In the genomic region with DNA sequence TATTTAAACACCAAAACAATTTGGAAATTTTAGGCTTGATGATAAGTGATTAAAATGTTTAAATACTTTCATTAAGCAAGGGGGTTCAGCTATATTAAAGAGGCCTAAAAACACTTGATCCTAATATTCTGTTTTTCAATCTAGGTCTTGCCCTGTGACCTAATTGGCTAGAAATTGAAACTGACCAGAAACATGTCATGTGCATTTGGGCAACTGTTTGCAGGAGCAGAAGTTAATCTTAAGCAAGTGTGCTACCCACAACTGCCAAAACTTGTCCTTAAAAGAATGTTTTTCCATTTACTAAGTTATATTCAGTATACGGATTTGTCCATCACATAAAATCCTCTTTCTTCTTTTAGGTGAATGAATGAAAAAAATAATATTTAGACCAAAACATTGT, we compare ENCODE assay signal across 37 cellular contexts.
"Had no signal": no experiment of that assay in that cellular context is flagged by ENCODE, and none has a peak within 500 bp of the region (broad histone marks: within the 10 kb centered on the region; RNA-seq: fewer than 3 reads in every experiment).

No MANE protein-coding gene starts in this region.

- H3K4me1 ChIP-seq: ascending aorta had no signal

- ATAC-seq: activated CD8-positive, alpha-beta T cell treated with anti-CD3 and anti-CD28 coated beads for 36 hours; activated naive CD8-positive, alpha-beta T cell treated with anti-CD3 and anti-CD28 coated beads, Interleukin-2, amount 50 U/mL, for 24 hours had no signal

- H3K4me3 ChIP-seq: ascending aorta, cardiac muscle cell had no signal

- H3K27me3 Mint-ChIP-seq: activated B cell treated with CpG ODN at 0.5 μM for 24 hours; activated CD4-positive, alpha-beta memory T cell treated with anti-CD3 and anti-CD28 coated beads for 36 hours; activated CD4-positive, alpha-beta T cell treated with anti-CD3 and anti-CD28 coated beads, Interleukin-2, amount 10 ng/mL, durations not matched to agents 24 days and 14 days; activated CD8-positive, alpha-beta T cell treated with anti-CD3 and anti-CD28 coated beads for 36 hours; activated naive CD4-positive, alpha-beta T cell treated with anti-CD3 and anti-CD28 coated beads, Interleukin-2, amount 10 ng/mL, durations not matched to agents 7 days and 5 days; activated naive CD4-positive, alpha-beta T cell treated with anti-CD3 and anti-CD28 coated beads, Interleukin-2, amount 50 U/mL, for 24 hours; activated naive CD8-positive, alpha-beta T cell; activated naive CD8-positive, alpha-beta T cell treated with anti-CD3 and anti-CD28 coated beads, Interleukin-2, amount 10 ng/mL, durations not matched to agents 7 days and 5 days; activated naive CD8-positive, alpha-beta T cell treated with anti-CD3 and anti-CD28 coated beads, Interleukin-2, amount 50 U/mL, for 24 hours; brain; central memory CD8-positive, alpha-beta T cell had no signal

- H3K36me3 ChIP-seq: ascending aorta, cardiac muscle cell had no signal

- H3K9me3 ChIP-seq: ascending aorta had no signal

- H3K4me3 Mint-ChIP-seq: activated B cell treated with CpG ODN at 0.5 μM for 24 hours; activated CD4-positive, alpha-beta memory T cell treated with anti-CD3 and anti-CD28 coated beads for 36 hours; activated CD4-positive, alpha-beta T cell treated with anti-CD3 and anti-CD28 coated beads, Interleukin-2, amount 10 ng/mL, durations not matched to agents 24 days and 14 days; activated CD8-positive, alpha-beta T cell treated with anti-CD3 and anti-CD28 coated beads for 36 hours; activated naive CD4-positive, alpha-beta T cell treated with anti-CD3 and anti-CD28 coated beads, Interleukin-2, amount 10 ng/mL, durations not matched to agents 7 days and 5 days; activated naive CD4-positive, alpha-beta T cell treated with anti-CD3 and anti-CD28 coated beads, Interleukin-2, amount 50 U/mL, for 24 hours; activated naive CD8-positive, alpha-beta T cell; activated naive CD8-positive, alpha-beta T cell treated with anti-CD3 and anti-CD28 coated beads, Interleukin-2, amount 10 ng/mL, durations not matched to agents 7 days and 5 days; activated naive CD8-positive, alpha-beta T cell treated with anti-CD3 and anti-CD28 coated beads, Interleukin-2, amount 50 U/mL, for 24 hours; brain; central memory CD8-positive, alpha-beta T cell; T-helper 1 cell treated with Interleukin-12 subunit alpha and Interleukin-12 subunit beta and Interleukin-4 antibody, amounts not matched to agents 30 μg/mL and 1 μg/mL, for 36 hours; T-helper 2 cell treated with Interferon-gamma antibody and Interleukin-4, amounts not matched to agents 5 μg/mL and 100 μg/mL, for 36 hours had no signal

- H3K27ac ChIP-seq: ascending aorta, cardiac muscle cell, VCaP had no signal

- H3K36me3 Mint-ChIP-seq: activated CD4-positive, alpha-beta memory T cell treated with anti-CD3 and anti-CD28 coated beads for 36 hours; activated naive CD4-positive, alpha-beta T cell treated with anti-CD3 and anti-CD28 coated beads, Interleukin-2, amount 10 ng/mL, durations not matched to agents 7 days and 5 days; activated naive CD4-positive, alpha-beta T cell treated with anti-CD3 and anti-CD28 coated beads, Interleukin-2, amount 50 U/mL, for 24 hours; activated naive CD8-positive, alpha-beta T cell; activated naive CD8-positive, alpha-beta T cell treated with anti-CD3 and anti-CD28 coated beads, Interleukin-2, amount 10 ng/mL, durations not matched to agents 7 days and 5 days; brain had no signal

- FAIRE-seq: bronchial epithelial cell, TTC549 had no signal

- DNase-seq: activated B cell treated with CpG ODN at 0.5 μM for 24 hours; activated CD4-positive, alpha-beta memory T cell treated with anti-CD3 and anti-CD28 coated beads for 36 hours; activated CD4-positive, alpha-beta T cell treated with anti-CD3 and anti-CD28 coated beads for 4 hours; activated CD4-positive, alpha-beta T cell treated with anti-CD3 and anti-CD28 coated beads, Interleukin-2, amount 10 ng/mL, durations not matched to agents 24 days and 14 days; activated CD4-positive, alpha-beta T cell treated with anti-CD3 and anti-CD28 coated beads, Interleukin-2, amount 50 U/mL, for 1 hour; activated CD4-positive, alpha-beta T cell treated with anti-CD3 and anti-CD28 coated beads, Interleukin-2, amount 50 U/mL, for 4 hours; activated CD4-positive, CD25-positive, alpha-beta regulatory T cell treated with anti-CD3 and anti-CD28 coated beads, Interleukin-2, amount 50 U/mL, for 72 hours; activated CD8-positive, alpha-beta memory T cell treated with anti-CD3 and anti-CD28 coated beads, Interleukin-2, amount 50 U/mL, for 4 hours; activated CD8-positive, alpha-beta T cell treated with anti-CD3 and anti-CD28 coated beads for 36 hours; activated effector memory CD4-positive, alpha-beta T cell treated with Interleukin-2 at 50 U/mL for 16 hours; activated gamma-delta T cell; activated naive CD4-positive, alpha-beta T cell treated with anti-CD3 and anti-CD28 coated beads, Interleukin-2, amount 10 ng/mL, durations not matched to agents 7 days and 5 days; activated naive CD4-positive, alpha-beta T cell treated with Interleukin-2 at 50 U/mL for 16 hours; activated naive CD8-positive, alpha-beta T cell treated with anti-CD3 and anti-CD28 coated beads, Interleukin-2, amount 10 ng/mL, durations not matched to agents 7 days and 5 days; activated naive CD8-positive, alpha-beta T cell treated with anti-CD3 and anti-CD28 coated beads, Interleukin-2, amount 50 U/mL, for 24 hours; activated T-cell treated with anti-CD3 and anti-CD28 coated beads for 4 hours; activated T-cell treated with anti-CD3 and anti-CD28 coated beads, Interleukin-2, amount 50 U/mL, for 1 hour; activated T-cell treated with anti-CD3 and anti-CD28 coated beads, Interleukin-2, amount 50 U/mL, for 48 hours; amygdala; anterior cingulate cortex; caudate nucleus; cerebellar nuclear complex; T-helper 1 cell; T-helper 2 cell; T-helper 9 cell had no signal

- H3K9me3 Mint-ChIP-seq: activated B cell treated with CpG ODN at 0.5 μM for 24 hours; activated CD4-positive, alpha-beta memory T cell treated with anti-CD3 and anti-CD28 coated beads for 36 hours; activated CD4-positive, alpha-beta T cell treated with anti-CD3 and anti-CD28 coated beads, Interleukin-2, amount 10 ng/mL, durations not matched to agents 24 days and 14 days; activated naive CD4-positive, alpha-beta T cell treated with anti-CD3 and anti-CD28 coated beads, Interleukin-2, amount 50 U/mL, for 24 hours; activated naive CD8-positive, alpha-beta T cell treated with anti-CD3 and anti-CD28 coated beads, Interleukin-2, amount 10 ng/mL, durations not matched to agents 7 days and 5 days; activated naive CD8-positive, alpha-beta T cell treated with anti-CD3 and anti-CD28 coated beads, Interleukin-2, amount 50 U/mL, for 24 hours; activated T-helper 2 cell treated with anti-CD3 and anti-CD28 coated beads, Interferon-gamma antibody, Interleukin-2, Interleukin-4, amounts not matched to agents 10 μg/mL and 5 μg/mL and 100 μg/mL, durations not matched to agents 14 hours and 24 hours and 36 hours had no signal

- H3K4me1 Mint-ChIP-seq: activated B cell treated with CpG ODN at 0.5 μM for 24 hours; activated CD4-positive, alpha-beta T cell treated with anti-CD3 and anti-CD28 coated beads, Interleukin-2, amount 10 ng/mL, durations not matched to agents 24 days and 14 days; activated naive CD4-positive, alpha-beta T cell treated with anti-CD3 and anti-CD28 coated beads, Interleukin-2, amount 10 ng/mL, durations not matched to agents 7 days and 5 days; activated naive CD4-positive, alpha-beta T cell treated with anti-CD3 and anti-CD28 coated beads, Interleukin-2, amount 50 U/mL, for 24 hours; activated naive CD8-positive, alpha-beta T cell treated with anti-CD3 and anti-CD28 coated beads, Interleukin-2, amount 10 ng/mL, durations not matched to agents 7 days and 5 days; activated naive CD8-positive, alpha-beta T cell treated with anti-CD3 and anti-CD28 coated beads, Interleukin-2, amount 50 U/mL, for 24 hours; brain; central memory CD8-positive, alpha-beta T cell had no signal

- H3K27me3 ChIP-seq: ascending aorta, cardiac muscle cell had no signal
